10 cellular contexts compared by ENCODE assay signal in the genomic region with DNA sequence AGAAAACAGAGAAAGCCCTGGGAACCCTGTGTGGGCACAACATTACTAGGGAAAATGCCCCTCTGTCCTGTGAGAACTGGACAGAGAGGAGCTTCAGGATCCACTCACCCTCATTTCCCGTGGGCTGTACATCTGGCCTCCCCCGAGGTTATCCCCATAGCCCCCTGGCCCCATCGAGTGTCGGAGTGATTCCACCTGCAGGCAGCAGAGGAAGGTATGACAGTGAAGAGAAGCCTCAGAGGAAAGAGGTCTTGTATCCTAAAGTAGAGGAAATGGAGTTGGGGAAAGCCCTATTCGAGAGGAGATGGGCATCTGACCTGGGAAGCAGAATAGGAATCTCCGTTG. TPM values are rescaled to one million over a fixed set of nuclear protein-coding genes. Genes with fewer than 3 reads are reported as not detected.
A peak's percentile ranks its signal among the peaks of the same experiment; 100 is the strongest.
DNase-seq lines count a peak whose midpoint lies in the region; ATAC-seq and TF ChIP-seq lines count a peak whose summit lies in the region.
"Had no signal": no experiment of that assay in that cellular context is flagged by ENCODE, and none has a peak within 500 bp of the region (broad histone marks: within the 10 kb centered on the region; RNA-seq: fewer than 3 reads in every experiment).

No MANE protein-coding gene starts in this region.

- no peak for DNase-seq in left ventricle myocardium inferior
- no peak for DNase-seq in cardiac septum (ENCODE audit: low spot score)
- DNase-seq in body of pancreas: no peak
- peak; percentile 49 for DNase-seq in natural killer cell treated with Interleukin-12 subunit alpha and Interleukin-12 subunit beta and Interleukin-15 and Interleukin-18, amount 100 ng/mL, for 72 hours (ENCODE audit: low spot score)
- DNase-seq in vagina (ENCODE audit: extremely low spot score in 2 of 2): no peak
- no peak for DNase-seq in CD1c-positive myeloid dendritic cell (ENCODE audit: extremely low spot score)
- DNase-seq in SHP77 (lab: John Stamatoyannopoulos, UW): no peak
- no peak for DNase-seq in SIG-M5 (lab: John Stamatoyannopoulos, UW)
- DNase-seq: foreskin melanocyte, H9 had no signal

- TF ChIP-seq POLR2A in body of pancreas (IDR thresholded peaks at IDR 0.05) (no peak), vagina (IDR thresholded peaks at IDR 0.05) (no peak)

- no peak for ATAC-seq in body of pancreas
- ATAC-seq in natural killer cell treated with Interleukin-12 subunit alpha and Interleukin-12 subunit beta and Interleukin-15 and Interleukin-18, amount 100 ng/mL, for 72 hours: no peak

- H3K36me3 Mint-ChIP-seq in natural killer cell treated with Interleukin-12 subunit alpha and Interleukin-12 subunit beta and Interleukin-15 and Interleukin-18, amount 100 ng/mL, for 72 hours: peaks cover 21% of the 10 kb centered on the region

- H3K27me3 Mint-ChIP-seq in natural killer cell treated with Interleukin-12 subunit alpha and Interleukin-12 subunit beta and Interleukin-15 and Interleukin-18, amount 100 ng/mL, for 72 hours: no peaks in the 10 kb centered on the region

- H3K4me3 Mint-ChIP-seq in natural killer cell treated with Interleukin-12 subunit alpha and Interleukin-12 subunit beta and Interleukin-15 and Interleukin-18, amount 100 ng/mL, for 72 hours: peak overlapping the region; percentile 66

- peaks cover 91% of the 10 kb centered on the region for H3K4me1 ChIP-seq in left ventricle myocardium inferior
- H3K4me1 ChIP-seq in body of pancreas: peaks cover 33% of the 10 kb centered on the region
- peaks cover 59% of the 10 kb centered on the region for H3K4me1 ChIP-seq in vagina

- H3K4me3 ChIP-seq in left ventricle myocardium inferior (no peak overlapping the region), body of pancreas (no peak overlapping the region), vagina (no peak overlapping the region)

- intact Hi-C loops in left ventricle myocardium inferior (cut with micrococcal nuclease): no loop called here
- intact Hi-C loops in cardiac septum (cut with DNase I): no loop called here
- intact Hi-C loops in body of pancreas (cut with DNase I): no loop called here
- intact Hi-C loops in vagina (cut with DNase I): loop anchor here (10.0 kb wide), 1 partner anchor 1018 kb away; a partner anchor contains a TSS

- peak overlapping the region; percentile 96 to 98 for H3K27ac Mint-ChIP-seq in natural killer cell treated with Interleukin-12 subunit alpha and Interleukin-12 subunit beta and Interleukin-15 and Interleukin-18, amount 100 ng/mL, for 72 hours

- H3K9me3 ChIP-seq in left ventricle myocardium inferior (replicated peaks) (no peaks in the 10 kb centered on the region), body of pancreas (no peaks in the 10 kb centered on the region), vagina (no peaks in the 10 kb centered on the region)

- peaks cover 26% of the 10 kb centered on the region for H3K36me3 ChIP-seq in left ventricle myocardium inferior
- peaks cover 0 to 6% of the 10 kb centered on the region in 2 donors for H3K36me3 ChIP-seq in body of pancreas (replicated peaks in 1 of 2; ENCODE audit: insufficient read depth in 1 of 2, low read depth in 2 of 2)
- H3K36me3 ChIP-seq in vagina: peaks cover 0 to 19% of the 10 kb centered on the region in 2 donors

- H3K9me3 Mint-ChIP-seq in natural killer cell treated with Interleukin-12 subunit alpha and Interleukin-12 subunit beta and Interleukin-15 and Interleukin-18, amount 100 ng/mL, for 72 hours: no peaks in the 10 kb centered on the region
- H3K9me3 Mint-ChIP-seq: H9 had no signal

- 59 to 64% methylated on average over 6 of the region's 6 CpGs for WGBS in body of pancreas, 2 donors

- H3K27me3 ChIP-seq in left ventricle myocardium inferior (ENCODE audit: low read depth): no peaks in the 10 kb centered on the region
- H3K27me3 ChIP-seq in body of pancreas: no peaks in the 10 kb centered on the region
- no peaks in the 10 kb centered on the region for H3K27me3 ChIP-seq in vagina

- H3K27ac ChIP-seq in left ventricle myocardium inferior (replicated peaks): peak overlapping the region; percentile 98
- peak overlapping the region in 3 of 4 donors; percentile 54 to 68 (median 59) for H3K27ac ChIP-seq in body of pancreas
- peak overlapping the region; percentile 99 for H3K27ac ChIP-seq in vagina

- peaks cover 37 to 41% of the 10 kb centered on the region in 2 donors for H3K4me1 Mint-ChIP-seq in natural killer cell treated with Interleukin-12 subunit alpha and Interleukin-12 subunit beta and Interleukin-15 and Interleukin-18, amount 100 ng/mL, for 72 hours (ENCODE audit: low read depth in 2 of 2)

- TF ChIP-seq CTCF in left ventricle myocardium inferior (IDR thresholded peaks at IDR 0.05; ENCODE audit: borderline replicate concordance): no peak
- TF ChIP-seq CTCF in body of pancreas (IDR thresholded peaks at IDR 0.05): no peak
- TF ChIP-seq CTCF in vagina (IDR thresholded peaks at IDR 0.05): no peak

RNA-seq across cellular contexts. Expression of a gene that starts 2.4 kb away (rescaled TPM):
- total RNA-seq in left ventricle myocardium inferior (1.8 TPM), cardiac septum (3.5 TPM), body of pancreas (1 to 10 TPM; 3.0 to 4.9 TPM), vagina (8.1 TPM)
- 10 to 100 TPM; 15.0 to 29.7 TPM for total RNA-seq in natural killer cell treated with Interleukin-12 subunit alpha and Interleukin-12 subunit beta and Interleukin-15 and Interleukin-18, amount 100 ng/mL, for 72 hours

RNA-seq across cellular contexts. Expression of a gene that starts 3.5 kb away (rescaled TPM):
- total RNA-seq in left ventricle myocardium inferior (36.5 TPM), cardiac septum (46.9 TPM), body of pancreas (10 to 100 TPM; 28.8 to 31.3 TPM), vagina (49.4 TPM)
- total RNA-seq in natural killer cell treated with Interleukin-12 subunit alpha and Interleukin-12 subunit beta and Interleukin-15 and Interleukin-18, amount 100 ng/mL, for 72 hours: 10 to 100 TPM; 64.1 to 89.4 TPM

RNA-seq across cellular contexts. Expression of a gene that starts 6.0 kb away (rescaled TPM):
- total RNA-seq in left ventricle myocardium inferior: 5.0 TPM
- 6.9 TPM for total RNA-seq in cardiac septum
- total RNA-seq in body of pancreas: 1 to 10 TPM; 1.3 to 6.0 TPM
- total RNA-seq in natural killer cell treated with Interleukin-12 subunit alpha and Interleukin-12 subunit beta and Interleukin-15 and Interleukin-18, amount 100 ng/mL, for 72 hours: 100 to 1,000 TPM; 131 to 143 TPM
- 16.2 TPM for total RNA-seq in vagina

RNA-seq across cellular contexts. Expression of a gene that starts 8.3 kb away (rescaled TPM):
- total RNA-seq in left ventricle myocardium inferior (76.0 TPM), cardiac septum (60.7 TPM), body of pancreas (10 to 100 TPM; 34.0 to 62.0 TPM), vagina (48.4 TPM)
- 10 to 100 TPM; 41.0 to 53.3 TPM for total RNA-seq in natural killer cell treated with Interleukin-12 subunit alpha and Interleukin-12 subunit beta and Interleukin-15 and Interleukin-18, amount 100 ng/mL, for 72 hours

RNA-seq across cellular contexts. Expression of a gene that starts 10.6 kb away (rescaled TPM):
- total RNA-seq in left ventricle myocardium inferior (43.0 TPM), cardiac septum (47.2 TPM), body of pancreas (10 to 100 TPM; 13.2 to 16.1 TPM), vagina (35.1 TPM)
- total RNA-seq in natural killer cell treated with Interleukin-12 subunit alpha and Interleukin-12 subunit beta and Interleukin-15 and Interleukin-18, amount 100 ng/mL, for 72 hours: 10 to 100 TPM; 39.2 to 43.0 TPM
